In genomic region chr3:129132097-129132866, GRCh38 we compare ENCODE assay signal across 17 cellular contexts. TPM values are rescaled to one million over a fixed set of nuclear protein-coding genes. Genes with fewer than 3 reads are reported as not detected.
DNase-seq lines count a peak whose midpoint lies in the region; ATAC-seq lines count a peak whose summit lies in the region.
"Had no signal": no experiment of that assay in that cellular context is flagged by ENCODE, and none has a peak within 500 bp of the region (broad histone marks: within the 10 kb centered on the region; RNA-seq: fewer than 3 reads in every experiment).

No MANE protein-coding gene starts in this region.

- CTCF ChIA-PET in activated naive CD4-positive, alpha-beta T cell treated with anti-CD3 and anti-CD28 coated beads for 36 hours (lab: Charles Lee): interaction anchor here (0.6 to 1.3 kb wide), 5 partner anchors 9 to 162 kb away, joined by 3 to 5 read pairs (median 3); no protein-coding TSS in a partner anchor

- no peaks in the 10 kb centered on the region for H3K27me3 Mint-ChIP-seq in activated naive CD4-positive, alpha-beta T cell treated with anti-CD3 and anti-CD28 coated beads for 36 hours (ENCODE audit: low read depth)
- H3K27me3 Mint-ChIP-seq in activated T-helper 1 cell treated with anti-CD3 and anti-CD28 coated beads, Interleukin-12 subunit alpha, Interleukin-12 subunit beta, Interleukin-2, Interleukin-4 antibody, amounts not matched to agents 30 ng/mL and 10 ng/mL and 1 ng/mL, durations not matched to agents 14 hours and 24 hours and 36 hours (ENCODE audit: insufficient read depth): no peaks in the 10 kb centered on the region
- H3K27me3 Mint-ChIP-seq in stimulated activated naive CD8-positive, alpha-beta T cell treated with anti-CD3 and anti-CD28 coated beads, Interleukin-15, Interleukin-2, amounts not matched to agents 100 ng/mL and 50 ng/mL, for 24 hours: no peaks in the 10 kb centered on the region

- H3K4me3 Mint-ChIP-seq in activated naive CD4-positive, alpha-beta T cell treated with anti-CD3 and anti-CD28 coated beads for 36 hours: no peak overlapping the region
- no peak overlapping the region for H3K4me3 Mint-ChIP-seq in activated T-helper 1 cell treated with anti-CD3 and anti-CD28 coated beads, Interleukin-12 subunit alpha, Interleukin-12 subunit beta, Interleukin-2, Interleukin-4 antibody, amounts not matched to agents 30 ng/mL and 10 ng/mL and 1 ng/mL, durations not matched to agents 14 hours and 24 hours and 36 hours
- H3K4me3 Mint-ChIP-seq in stimulated activated naive CD8-positive, alpha-beta T cell treated with anti-CD3 and anti-CD28 coated beads, Interleukin-15, Interleukin-2, amounts not matched to agents 100 ng/mL and 50 ng/mL, for 24 hours: no peak overlapping the region

- H3K4me1 Mint-ChIP-seq in activated naive CD4-positive, alpha-beta T cell treated with anti-CD3 and anti-CD28 coated beads for 36 hours (ENCODE audit: low read depth): peaks cover 11% of the 10 kb centered on the region
- peaks cover 6% of the 10 kb centered on the region for H3K4me1 Mint-ChIP-seq in activated T-helper 1 cell treated with anti-CD3 and anti-CD28 coated beads, Interleukin-12 subunit alpha, Interleukin-12 subunit beta, Interleukin-2, Interleukin-4 antibody, amounts not matched to agents 30 ng/mL and 10 ng/mL and 1 ng/mL, durations not matched to agents 14 hours and 24 hours and 36 hours (ENCODE audit: low read depth)
- H3K4me1 Mint-ChIP-seq in stimulated activated naive CD8-positive, alpha-beta T cell treated with anti-CD3 and anti-CD28 coated beads, Interleukin-15, Interleukin-2, amounts not matched to agents 100 ng/mL and 50 ng/mL, for 24 hours (ENCODE audit: low read depth): peaks cover 13% of the 10 kb centered on the region

- intact Hi-C loops in activated naive CD4-positive, alpha-beta T cell treated with anti-CD3 and anti-CD28 coated beads for 36 hours (cut with micrococcal nuclease): no loop called here
- intact Hi-C loops in activated T-helper 1 cell treated with anti-CD3 and anti-CD28 coated beads, Interleukin-12 subunit alpha, Interleukin-12 subunit beta, Interleukin-2, Interleukin-4 antibody, amounts not matched to agents 30 ng/mL and 10 ng/mL and 1 ng/mL, durations not matched to agents 14 hours and 24 hours and 36 hours (cut with micrococcal nuclease): no loop called here
- intact Hi-C loops in left cardiac atrium (cut with DNase I): no loop called here

- ATAC-seq in left cardiac atrium (peak; percentile 73 to 91), GM19328 (IDR thresholded peaks at IDR 0.05; ENCODE audit: unreplicated experiment) (no peak)
- ATAC-seq: left lung had no signal

- peaks cover 18% of the 10 kb centered on the region for H3K36me3 Mint-ChIP-seq in activated naive CD4-positive, alpha-beta T cell treated with anti-CD3 and anti-CD28 coated beads for 36 hours (ENCODE audit: low read depth)
- H3K36me3 Mint-ChIP-seq in activated T-helper 1 cell treated with anti-CD3 and anti-CD28 coated beads, Interleukin-12 subunit alpha, Interleukin-12 subunit beta, Interleukin-2, Interleukin-4 antibody, amounts not matched to agents 30 ng/mL and 10 ng/mL and 1 ng/mL, durations not matched to agents 14 hours and 24 hours and 36 hours (ENCODE audit: low read depth): peaks cover 28% of the 10 kb centered on the region
- peaks cover 51% of the 10 kb centered on the region for H3K36me3 Mint-ChIP-seq in stimulated activated naive CD8-positive, alpha-beta T cell treated with anti-CD3 and anti-CD28 coated beads, Interleukin-15, Interleukin-2, amounts not matched to agents 100 ng/mL and 50 ng/mL, for 24 hours (ENCODE audit: low read depth)

- no peaks in the 10 kb centered on the region for H3K9me3 Mint-ChIP-seq in activated naive CD4-positive, alpha-beta T cell treated with anti-CD3 and anti-CD28 coated beads for 36 hours
- H3K9me3 Mint-ChIP-seq in activated T-helper 1 cell treated with anti-CD3 and anti-CD28 coated beads, Interleukin-12 subunit alpha, Interleukin-12 subunit beta, Interleukin-2, Interleukin-4 antibody, amounts not matched to agents 30 ng/mL and 10 ng/mL and 1 ng/mL, durations not matched to agents 14 hours and 24 hours and 36 hours: no peaks in the 10 kb centered on the region
- no peaks in the 10 kb centered on the region for H3K9me3 Mint-ChIP-seq in stimulated activated naive CD8-positive, alpha-beta T cell treated with anti-CD3 and anti-CD28 coated beads, Interleukin-15, Interleukin-2, amounts not matched to agents 100 ng/mL and 50 ng/mL, for 24 hours

- H3K27ac Mint-ChIP-seq in activated naive CD4-positive, alpha-beta T cell treated with anti-CD3 and anti-CD28 coated beads for 36 hours: peak overlapping the region; percentile 40
- H3K27ac Mint-ChIP-seq in activated T-helper 1 cell treated with anti-CD3 and anti-CD28 coated beads, Interleukin-12 subunit alpha, Interleukin-12 subunit beta, Interleukin-2, Interleukin-4 antibody, amounts not matched to agents 30 ng/mL and 10 ng/mL and 1 ng/mL, durations not matched to agents 14 hours and 24 hours and 36 hours: peak overlapping the region; percentile 19
- H3K27ac Mint-ChIP-seq in stimulated activated naive CD8-positive, alpha-beta T cell treated with anti-CD3 and anti-CD28 coated beads, Interleukin-15, Interleukin-2, amounts not matched to agents 100 ng/mL and 50 ng/mL, for 24 hours: peak overlapping the region; percentile 49

- no peak for DNase-seq in activated naive CD4-positive, alpha-beta T cell treated with anti-CD3 and anti-CD28 coated beads for 36 hours
- DNase-seq in activated naive CD4-positive, alpha-beta T cell treated with anti-CD3 and anti-CD28 coated beads, Interleukin-2, amount 50 U/mL, for 16 hours: no peak
- DNase-seq in activated T-helper 1 cell treated with anti-CD3 and anti-CD28 coated beads, Interleukin-12 subunit alpha, Interleukin-12 subunit beta, Interleukin-2, Interleukin-4 antibody, amounts not matched to agents 30 ng/mL and 10 ng/mL and 1 ng/mL, durations not matched to agents 14 hours and 24 hours and 36 hours (ENCODE audit: low spot score): no peak
- DNase-seq in left cardiac atrium: no peak
- no peak for DNase-seq in AG20443 (ENCODE audit: low spot score)
- no peak for DNase-seq in 8988T
- DNase-seq: brain microvascular endothelial cell; dermis blood vessel endothelial cell; IMR-90; left lung; MG63; NCI-H187; NCI-H226; ovary; stimulated activated CD4-positive, alpha-beta T cell treated with anti-CD3 and anti-CD28 coated beads, Interleukin-1b, Interleukin-23, amount 100 ng/mL, for 48 hours had no signal

RNA-seq across cellular contexts. Expression of gene RAB43, which starts 10.7 kb away (rescaled TPM):
- total RNA-seq in activated naive CD4-positive, alpha-beta T cell treated with anti-CD3 and anti-CD28 coated beads for 36 hours: 10 to 100 TPM; 73.9 to 80.0 TPM
- 46.8 and 47.6 TPM in 2 replicates for total RNA-seq in activated T-helper 1 cell treated with anti-CD3 and anti-CD28 coated beads, Interleukin-12 subunit alpha, Interleukin-12 subunit beta, Interleukin-2, Interleukin-4 antibody, amounts not matched to agents 30 ng/mL and 10 ng/mL and 1 ng/mL, durations not matched to agents 14 hours and 24 hours and 36 hours
- total RNA-seq in left cardiac atrium: 1 to 10 TPM; 6.4 to 6.9 TPM

RNA-seq across cellular contexts. Expression of gene ISY1, which starts 28.6 kb away (rescaled TPM):
- total RNA-seq in activated naive CD4-positive, alpha-beta T cell treated with anti-CD3 and anti-CD28 coated beads for 36 hours: 10 to 100 TPM; 56.8 to 65.4 TPM
- 72.3 and 75.4 TPM in 2 replicates for total RNA-seq in activated T-helper 1 cell treated with anti-CD3 and anti-CD28 coated beads, Interleukin-12 subunit alpha, Interleukin-12 subunit beta, Interleukin-2, Interleukin-4 antibody, amounts not matched to agents 30 ng/mL and 10 ng/mL and 1 ng/mL, durations not matched to agents 14 hours and 24 hours and 36 hours
- 10 to 100 TPM; 23.3 to 28.3 TPM for total RNA-seq in left cardiac atrium

RNA-seq across cellular contexts. Expression of gene CNBP, which starts 51.4 kb away (rescaled TPM):
- total RNA-seq in activated naive CD4-positive, alpha-beta T cell treated with anti-CD3 and anti-CD28 coated beads for 36 hours: 100 to 1,000 TPM; 490 to 500 TPM
- total RNA-seq in activated T-helper 1 cell treated with anti-CD3 and anti-CD28 coated beads, Interleukin-12 subunit alpha, Interleukin-12 subunit beta, Interleukin-2, Interleukin-4 antibody, amounts not matched to agents 30 ng/mL and 10 ng/mL and 1 ng/mL, durations not matched to agents 14 hours and 24 hours and 36 hours: 408 and 425 TPM in 2 replicates
- total RNA-seq in left cardiac atrium: 100 to 1,000 TPM; 342 to 378 TPM
